In the genomic region with DNA sequence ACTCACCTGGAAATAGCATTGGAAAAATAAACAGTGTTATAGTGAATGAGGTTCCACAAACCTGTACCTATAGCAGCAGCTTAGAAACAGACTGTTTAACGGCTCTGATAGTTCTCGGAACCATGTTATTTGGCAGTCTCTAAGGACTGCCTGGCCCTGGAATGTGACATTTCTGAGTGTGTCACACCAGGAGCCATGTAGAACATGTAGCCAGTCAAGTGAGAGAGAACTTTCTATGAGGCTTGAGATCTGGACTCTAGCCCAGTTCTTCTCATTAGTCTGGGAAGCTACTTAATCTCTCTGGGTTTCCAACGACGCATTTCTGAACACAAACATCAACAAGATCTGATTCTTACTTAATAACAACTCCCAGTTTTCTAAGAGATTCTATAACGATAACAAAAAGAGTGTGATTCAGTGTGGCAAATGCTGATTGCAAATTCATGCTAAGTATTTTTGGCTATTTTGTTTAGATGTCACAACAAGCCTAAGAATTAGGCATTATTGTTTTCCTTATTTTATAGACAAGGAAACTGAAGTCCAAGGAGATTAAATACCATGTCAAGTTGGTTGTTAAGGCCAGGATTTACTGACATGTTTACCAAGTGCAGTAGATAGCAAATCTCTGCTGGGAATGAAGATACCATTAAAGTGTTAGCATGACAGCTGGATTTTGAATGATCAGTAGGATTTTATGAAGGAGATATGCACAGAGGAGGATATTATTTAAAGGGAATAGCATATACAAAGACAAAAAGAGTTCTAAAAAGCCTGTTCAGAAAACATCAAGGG, we compare ENCODE assay signal across 9 cellular contexts. TPM values are rescaled to one million over a fixed set of nuclear protein-coding genes. Genes with fewer than 3 reads are reported as not detected.
DNase-seq lines count a peak whose midpoint lies in the region; ATAC-seq and TF ChIP-seq lines count a peak whose summit lies in the region.
"Had no signal": no experiment of that assay in that cellular context is flagged by ENCODE, and none has a peak within 500 bp of the region (broad histone marks: within the 10 kb centered on the region; RNA-seq: fewer than 3 reads in every experiment).

No MANE protein-coding gene starts in this region.

- peak overlapping the region; percentile 48 for H2AFZ ChIP-seq in ACC112 (ENCODE audit: low read length, unreplicated experiment)
- no peak overlapping the region for H2AFZ ChIP-seq in H9 (ENCODE audit: low read length)

- no peak overlapping the region for H3K4ac ChIP-seq in H9 (ENCODE audit: low read depth, low read length)

- WGBS in mesodermal cell (ENCODE audit: insufficient coverage in 2 of 2), 2 experiments, result 93 to 98% methylated on average over 2 to 4 of the region's 5 CpGs
- no CpG with 5 or more reads among the region's 5 CpGs for WGBS in H9 (ENCODE audit: extremely low coverage, insufficient read length, low lambda C conversion rate)

- no peak overlapping the region for H2BK12ac ChIP-seq in H9 (ENCODE audit: insufficient read length, low read depth, low read length)

- H3K9me3 Mint-ChIP-seq in HFFc6, result no peaks in the 10 kb centered on the region
- H3K9me3 Mint-ChIP-seq in H9, result no peaks in the 10 kb centered on the region

- no peak overlapping the region for H3K18ac ChIP-seq in H9 (ENCODE audit: insufficient read length, low read depth, low read length)

- H3K9me3 ChIP-seq in mesodermal cell (ENCODE audit: control insufficient read depth, low read length), result no peaks in the 10 kb centered on the region
- H3K9me3 ChIP-seq in H9 (ENCODE audit: control insufficient read depth, low read depth, low read length), result no peaks in the 10 kb centered on the region
- H3K9me3 ChIP-seq in BE2C, result no peaks in the 10 kb centered on the region

- H3K79me1 ChIP-seq in H9 (ENCODE audit: insufficient read depth, low read depth, low read length, poor library complexity, severe bottlenecking), result no peaks in the 10 kb centered on the region

- no peak overlapping the region for H3K23ac ChIP-seq in H9 (ENCODE audit: insufficient read length, low read depth, low read length)

- H4K91ac ChIP-seq in H9 (ENCODE audit: insufficient read length, low read depth, low read length), result no peak overlapping the region

- no peak overlapping the region for H2BK20ac ChIP-seq in H9 (ENCODE audit: low read depth, low read length, poor library complexity, severe bottlenecking)

- H3K27ac Mint-ChIP-seq in HFFc6 (peak overlapping the region; percentile 97), H9 (no peak overlapping the region)

- peaks cover 64% of the 10 kb centered on the region for H3K4me1 Mint-ChIP-seq in HFFc6 (ENCODE audit: low read depth)
- peaks cover 2 to 4% of the 10 kb centered on the region in 2 experiments; a peak in 3 of 4 replicates for H3K4me1 Mint-ChIP-seq in H9

- H2BK5ac ChIP-seq in H9 (ENCODE audit: insufficient read length, low read length), result no peak overlapping the region

- peak overlapping the region; percentile 79 for H3K4me3 Mint-ChIP-seq in HFFc6
- no peak overlapping the region for H3K4me3 Mint-ChIP-seq in H9

- no peaks in the 10 kb centered on the region for H3K23me2 ChIP-seq in H9 (ENCODE audit: insufficient read length, low read depth, low read length, poor library complexity, severe bottlenecking)

- peaks cover 13% of the 10 kb centered on the region for H3K36me3 Mint-ChIP-seq in HFFc6 (ENCODE audit: low read depth)
- H3K36me3 Mint-ChIP-seq in H9 (ENCODE audit: insufficient read depth in 1 of 3, low read depth in 3 of 3), result no peaks in the 10 kb centered on the region

- H3K56ac ChIP-seq in H9 (ENCODE audit: insufficient read length, low read depth, low read length), result no peak overlapping the region

- no peak for TF ChIP-seq CTCF in HFFc6 (IDR thresholded peaks at IDR 0.05)
- TF ChIP-seq CTCF in coronary artery (IDR thresholded peaks at IDR 0.05), result no peak
- no peak for TF ChIP-seq CTCF in H9 (conservative IDR thresholded peaks at IDR 0.05)
- no peak for TF ChIP-seq CTCF in BE2C (IDR thresholded peaks at IDR 0.05; ENCODE audit: low read depth, low read length)

- H3K27ac ChIP-seq in ACC112 (ENCODE audit: low read depth, low read length) (peak overlapping the region; percentile 100), coronary artery (peak overlapping the region; percentile 68 to 89), mesodermal cell (ENCODE audit: low read depth, low read length, severe bottlenecking) (peak overlapping the region; percentile 30), H9 (ENCODE audit: insufficient read length, low read depth, low read length) (no peak overlapping the region)

- no peaks in the 10 kb centered on the region for H3K36me3 ChIP-seq in ACC112 (ENCODE audit: insufficient read depth, low read length)
- H3K36me3 ChIP-seq in mesodermal cell (ENCODE audit: control insufficient read depth, insufficient read depth, low read length), result no peaks in the 10 kb centered on the region
- H3K36me3 ChIP-seq in BE2C, result no peaks in the 10 kb centered on the region

- H3K9ac ChIP-seq in H9 (ENCODE audit: extremely low read depth, insufficient read length, low read length), result no peak overlapping the region

- no peak overlapping the region for H3K14ac ChIP-seq in H9 (ENCODE audit: insufficient read depth, low read length)

- H3K27me3 ChIP-seq in ACC112 (ENCODE audit: insufficient read depth, low read length) (no peaks in the 10 kb centered on the region), H9 (ENCODE audit: insufficient read depth, low read length) (no peaks in the 10 kb centered on the region), BE2C (no peaks in the 10 kb centered on the region)

- H3K79me2 ChIP-seq in ACC112 (ENCODE audit: control insufficient read depth, insufficient read depth, low read length, unreplicated experiment) (no peaks in the 10 kb centered on the region), H9 (ENCODE audit: insufficient read depth, low read length) (no peaks in the 10 kb centered on the region)

- H2AK5ac ChIP-seq in H9 (ENCODE audit: insufficient read length, low read length), result no peak overlapping the region

- H4K8ac ChIP-seq in H9 (replicated peaks; ENCODE audit: insufficient read length, low read depth, low read length), result no peak overlapping the region

- H3K4me2 ChIP-seq in H9 (ENCODE audit: insufficient read depth, insufficient read length, low read length), result no peak overlapping the region

- no peak overlapping the region for H3T11ph ChIP-seq in H9 (ENCODE audit: low read length)

- H4K20me1 ChIP-seq in H9 (ENCODE audit: control insufficient read depth, insufficient read depth, insufficient read length), result no peaks in the 10 kb centered on the region

- H3K4me3 ChIP-seq in ACC112 (ENCODE audit: low read depth, low read length), result no peak overlapping the region
- H3K4me3 ChIP-seq in coronary artery, result no peak overlapping the region
- H3K4me3 ChIP-seq in mesodermal cell (ENCODE audit: extremely low read depth, insufficient read depth, low read length, poor library complexity, severe bottlenecking), result no peak overlapping the region
- no peak overlapping the region for H3K4me3 ChIP-seq in BE2C (ENCODE audit: low read depth, low read length)

- H3K4me1 ChIP-seq in ACC112 (ENCODE audit: control insufficient read depth, insufficient read depth, low read length, unreplicated experiment) (peaks cover 44% of the 10 kb centered on the region), mesodermal cell (ENCODE audit: control insufficient read depth, insufficient read depth, low read length, poor library complexity, severe bottlenecking) (peaks cover 8% of the 10 kb centered on the region), H9 (ENCODE audit: insufficient read depth, low read length) (no peaks in the 10 kb centered on the region), BE2C (no peaks in the 10 kb centered on the region)

- H2BK15ac ChIP-seq in H9 (ENCODE audit: low read depth, low read length), result no peak overlapping the region

- H2BK120ac ChIP-seq in H9 (ENCODE audit: low read depth, low read length, poor library complexity, severe bottlenecking), result no peak overlapping the region

- no peak for ATAC-seq in GM18868 (IDR thresholded peaks at IDR 0.05; ENCODE audit: unreplicated experiment)

- DNase-seq in HFFc6, result peak; percentile 80
- no peak for DNase-seq in coronary artery (ENCODE audit: low spot score)
- DNase-seq in H9, result no peak
- no peak for DNase-seq in BE2C
- DNase-seq in stimulated activated CD4-positive, alpha-beta T cell treated with anti-CD3 and anti-CD28 coated beads, Interleukin-2, amount 100 ng/mL, for 48 hours, result no peak
- DNase-seq: DMS53 had no signal

- H3K27me3 Mint-ChIP-seq in HFFc6 (ENCODE audit: insufficient read depth), result no peaks in the 10 kb centered on the region; the same call in 1 of the 2 replicates
- no peaks in the 10 kb centered on the region for H3K27me3 Mint-ChIP-seq in H9 (ENCODE audit: low read depth)

- no peak overlapping the region for H4K5ac ChIP-seq in H9 (ENCODE audit: insufficient read length, low read depth, low read length)

RNA-seq across cellular contexts. Expression of a gene that starts 47.2 kb away (rescaled TPM):
- total RNA-seq in HFFc6 (2021; fragmentation: NEBNext Ultra II Directional; extraction: Animal tissue kit (Norgen Biotek cat#: 25700)), result 10 to 100 TPM; 30.7 to 37.6 (median 35.5) TPM
- 0.15 TPM for polyA plus RNA-seq in mesodermal cell (2013, experiment 1 of 2)
- 0.15 TPM for polyA plus RNA-seq in mesodermal cell (2013, experiment 2 of 2)
- total RNA-seq in H9 (2021), result not detected in 2 replicates
- not detected for polyA plus RNA-seq in BE2C (2012; ENCODE audit: insufficient read depth, insufficient read length, low read depth)

Comparison
In these comparisons a context has a peak if more than half of its experiments do, and no peak if none do; other contexts are left out.
1. RNA of a gene that starts 47.2 kb away (total RNA-seq): 30.7 to 37.6 TPM in HFFc6; not detected in H9; every median in the first group is over 10 times any median in the second.